25 cellular contexts compared by ENCODE assay signal in the genomic region with DNA sequence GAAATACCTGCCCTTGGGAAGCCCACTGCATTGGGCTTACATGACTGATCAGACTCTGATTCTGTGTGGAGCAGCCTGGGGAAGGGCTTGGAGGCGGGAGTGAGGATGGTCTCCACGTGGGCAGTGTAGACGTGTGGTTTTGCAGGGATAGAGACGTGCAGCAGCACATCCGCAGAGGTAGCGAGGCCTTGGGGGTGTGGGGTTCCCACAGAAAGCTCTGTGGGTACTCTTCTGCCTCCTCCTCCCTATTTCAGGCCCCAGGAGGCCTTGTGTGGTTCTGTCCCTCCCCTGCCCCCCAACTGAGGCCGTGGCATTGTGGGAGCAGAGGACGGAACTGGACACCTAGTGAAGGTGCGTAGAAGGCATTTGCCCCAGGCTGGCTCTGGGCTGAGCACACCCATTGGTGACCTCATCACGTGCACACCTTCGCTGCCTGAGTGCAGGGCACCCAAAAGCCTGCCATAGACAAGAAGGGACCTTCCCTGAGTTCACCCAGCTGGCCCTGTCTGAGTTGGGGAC. TPM values are rescaled to one million over a fixed set of nuclear protein-coding genes. Genes with fewer than 3 reads are reported as not detected.
DNase-seq lines count a peak whose midpoint lies in the region; ATAC-seq and TF ChIP-seq lines count a peak whose summit lies in the region.
"Had no signal": no experiment of that assay in that cellular context is flagged by ENCODE, and none has a peak within 500 bp of the region (broad histone marks: within the 10 kb centered on the region; RNA-seq: fewer than 3 reads in every experiment).

No MANE protein-coding gene starts in this region.

- H3K9me2 ChIP-seq in PC-9 (ENCODE audit: insufficient read depth) = no peaks in the 10 kb centered on the region

- BruUV-seq in PC-9 (replicated peaks; lab: Mats Ljungman, UMichigan) = no TSS peak

- H3K27ac ChIP-seq in PC-9 (no peak overlapping the region), sigmoid colon (no peak overlapping the region)
- H3K27ac ChIP-seq: C4-2B, esophagus muscularis mucosa, spleen had no signal

- no peak for TF ChIP-seq EP300 in sigmoid colon (IDR thresholded peaks at IDR 0.05)

- H3K36me3 ChIP-seq in PC-9 (ENCODE audit: low read depth) (no peaks in the 10 kb centered on the region), sigmoid colon (peaks cover 0 to 5% (median 0%) of the 10 kb centered on the region in 4 donors)
- H3K36me3 ChIP-seq: esophagus muscularis mucosa had no signal

- no peak overlapping the region for H2AFZ ChIP-seq in PC-9

- H4K20me1 ChIP-seq in PC-9 (ENCODE audit: insufficient read depth) = peaks cover 69% of the 10 kb centered on the region

- H3K4me1 Mint-ChIP-seq in activated CD8-positive, alpha-beta memory T cell treated with anti-CD3 and anti-CD28 coated beads, Interleukin-2, amount 10 ng/mL, durations not matched to agents 7 days and 5 days = peaks cover 60% of the 10 kb centered on the region
- peaks cover 14% of the 10 kb centered on the region for H3K4me1 Mint-ChIP-seq in endothelial cell (ENCODE audit: unreplicated experiment)
- peaks cover 82% of the 10 kb centered on the region for H3K4me1 Mint-ChIP-seq in stimulated activated memory B cell treated with anti-CD40 and anti-IgM and Interleukin-4, amounts not matched to agents 10 μg/mL and 1 μg/mL and 100 μg/mL, for 72 hours

- H3K9me3 Mint-ChIP-seq in activated CD8-positive, alpha-beta memory T cell treated with anti-CD3 and anti-CD28 coated beads, Interleukin-2, amount 10 ng/mL, durations not matched to agents 7 days and 5 days (ENCODE audit: low read depth) = no peaks in the 10 kb centered on the region
- H3K9me3 Mint-ChIP-seq in endothelial cell (ENCODE audit: unreplicated experiment) = no peaks in the 10 kb centered on the region
- no peaks in the 10 kb centered on the region for H3K9me3 Mint-ChIP-seq in stimulated activated memory B cell treated with anti-CD40 and anti-IgM and Interleukin-4, amounts not matched to agents 10 μg/mL and 1 μg/mL and 100 μg/mL, for 72 hours
- H3K9me3 Mint-ChIP-seq: activated B cell treated with CpG ODN at 0.5 μM for 24 hours; activated naive CD4-positive, alpha-beta T cell treated with anti-CD3 and anti-CD28 coated beads, Interleukin-2, amount 50 U/mL, for 24 hours; activated T-helper 1 cell treated with anti-CD3 and anti-CD28 coated beads, Interleukin-12 subunit alpha, Interleukin-12 subunit beta, Interleukin-2, Interleukin-4 antibody, amounts not matched to agents 30 ng/mL and 10 ng/mL and 1 ng/mL, durations not matched to agents 14 hours and 24 hours and 36 hours had no signal

- peak; percentile 20 for ATAC-seq in activated CD8-positive, alpha-beta memory T cell treated with anti-CD3 and anti-CD28 coated beads, Interleukin-2, amount 10 ng/mL, durations not matched to agents 7 days and 5 days
- no peak for ATAC-seq in stimulated activated memory B cell treated with anti-CD40 and anti-IgM and Interleukin-4, amounts not matched to agents 10 μg/mL and 1 μg/mL and 100 μg/mL, for 72 hours
- ATAC-seq: HCT116, SK-N-SH treated with all-trans-retinoic acid at 6 μM for 48 hours had no signal

- H3K4me1 ChIP-seq in PC-9 (replicated peaks; ENCODE audit: insufficient read depth) (peaks cover 42% of the 10 kb centered on the region), sigmoid colon (peaks cover 0 to 16% (median 9%) of the 10 kb centered on the region in 4 donors)

- H3K4me3 ChIP-seq in PC-9 (no peak overlapping the region), sigmoid colon (no peak overlapping the region)
- H3K4me3 ChIP-seq: esophagus muscularis mucosa, spleen had no signal

- no peak overlapping the region for H3K4me3 Mint-ChIP-seq in activated CD8-positive, alpha-beta memory T cell treated with anti-CD3 and anti-CD28 coated beads, Interleukin-2, amount 10 ng/mL, durations not matched to agents 7 days and 5 days
- H3K4me3 Mint-ChIP-seq in endothelial cell (ENCODE audit: unreplicated experiment) = no peak overlapping the region
- no peak overlapping the region for H3K4me3 Mint-ChIP-seq in stimulated activated memory B cell treated with anti-CD40 and anti-IgM and Interleukin-4, amounts not matched to agents 10 μg/mL and 1 μg/mL and 100 μg/mL, for 72 hours
- H3K4me3 Mint-ChIP-seq: activated B cell treated with CpG ODN at 0.5 μM for 24 hours; activated naive CD4-positive, alpha-beta T cell treated with anti-CD3 and anti-CD28 coated beads, Interleukin-2, amount 50 U/mL, for 24 hours; activated T-helper 1 cell treated with anti-CD3 and anti-CD28 coated beads, Interleukin-12 subunit alpha, Interleukin-12 subunit beta, Interleukin-2, Interleukin-4 antibody, amounts not matched to agents 30 ng/mL and 10 ng/mL and 1 ng/mL, durations not matched to agents 14 hours and 24 hours and 36 hours had no signal

- peak overlapping the region; percentile 72 for H3K27ac Mint-ChIP-seq in activated CD8-positive, alpha-beta memory T cell treated with anti-CD3 and anti-CD28 coated beads, Interleukin-2, amount 10 ng/mL, durations not matched to agents 7 days and 5 days
- H3K27ac Mint-ChIP-seq in endothelial cell (ENCODE audit: unreplicated experiment) = peak overlapping the region; percentile 76
- peak overlapping the region; percentile 31 for H3K27ac Mint-ChIP-seq in stimulated activated memory B cell treated with anti-CD40 and anti-IgM and Interleukin-4, amounts not matched to agents 10 μg/mL and 1 μg/mL and 100 μg/mL, for 72 hours
- H3K27ac Mint-ChIP-seq: activated B cell treated with CpG ODN at 0.5 μM for 24 hours; activated naive CD4-positive, alpha-beta T cell treated with anti-CD3 and anti-CD28 coated beads, Interleukin-2, amount 50 U/mL, for 24 hours; activated T-helper 1 cell treated with anti-CD3 and anti-CD28 coated beads, Interleukin-12 subunit alpha, Interleukin-12 subunit beta, Interleukin-2, Interleukin-4 antibody, amounts not matched to agents 30 ng/mL and 10 ng/mL and 1 ng/mL, durations not matched to agents 14 hours and 24 hours and 36 hours had no signal

- WGBS in sigmoid colon, 2 donors = 73 to 77% methylated on average over 11 of the region's 11 CpGs

- TF ChIP-seq CTCF in PC-9 (conservative IDR thresholded peaks at IDR 0.05) (no peak), endothelial cell (IDR thresholded peaks at IDR 0.05; ENCODE audit: unreplicated experiment) (no peak), sigmoid colon (IDR thresholded peaks at IDR 0.05) (no peak)

- peaks cover 4% of the 10 kb centered on the region for H3K36me3 Mint-ChIP-seq in activated CD8-positive, alpha-beta memory T cell treated with anti-CD3 and anti-CD28 coated beads, Interleukin-2, amount 10 ng/mL, durations not matched to agents 7 days and 5 days
- H3K36me3 Mint-ChIP-seq in endothelial cell (ENCODE audit: low read depth, unreplicated experiment) = peaks cover 13% of the 10 kb centered on the region
- no peaks in the 10 kb centered on the region for H3K36me3 Mint-ChIP-seq in stimulated activated memory B cell treated with anti-CD40 and anti-IgM and Interleukin-4, amounts not matched to agents 10 μg/mL and 1 μg/mL and 100 μg/mL, for 72 hours
- H3K36me3 Mint-ChIP-seq: activated naive CD4-positive, alpha-beta T cell treated with anti-CD3 and anti-CD28 coated beads, Interleukin-2, amount 50 U/mL, for 24 hours had no signal

- CTCF ChIA-PET in activated CD8-positive, alpha-beta memory T cell treated with anti-CD3 and anti-CD28 coated beads, Interleukin-2, amount 10 ng/mL, durations not matched to agents 7 days and 5 days (lab: Charles Lee) = interaction anchor here (2.2 kb wide), 1 partner anchor 133 kb away, joined by 6 read pairs; no protein-coding TSS in a partner anchor
- CTCF ChIA-PET in PC-9 (lab: Charles Lee) = no interaction called here

- H3F3A ChIP-seq in PC-9 (ENCODE audit: insufficient read depth, low read depth) = peaks cover 33% of the 10 kb centered on the region

- H3K9me3 ChIP-seq in PC-9 (ENCODE audit: insufficient read depth, low read depth) (no peaks in the 10 kb centered on the region), sigmoid colon (no peaks in the 10 kb centered on the region)
- H3K9me3 ChIP-seq: esophagus muscularis mucosa, spleen had no signal

- POLR2A ChIA-PET in PC-9 (lab: Charles Lee; ENCODE audit: unreplicated experiment) = no interaction called here

- H3K27me3 Mint-ChIP-seq in activated CD8-positive, alpha-beta memory T cell treated with anti-CD3 and anti-CD28 coated beads, Interleukin-2, amount 10 ng/mL, durations not matched to agents 7 days and 5 days = no peaks in the 10 kb centered on the region
- H3K27me3 Mint-ChIP-seq in endothelial cell (ENCODE audit: unreplicated experiment) = peaks cover 6% of the 10 kb centered on the region
- H3K27me3 Mint-ChIP-seq in stimulated activated memory B cell treated with anti-CD40 and anti-IgM and Interleukin-4, amounts not matched to agents 10 μg/mL and 1 μg/mL and 100 μg/mL, for 72 hours = no peaks in the 10 kb centered on the region
- H3K27me3 Mint-ChIP-seq: activated B cell treated with CpG ODN at 0.5 μM for 24 hours; activated naive CD4-positive, alpha-beta T cell treated with anti-CD3 and anti-CD28 coated beads, Interleukin-2, amount 50 U/mL, for 24 hours had no signal

- H3K4me2 ChIP-seq in PC-9 = 0 out of 2 replicates have a peak overlapping the region, but pooled peaks have one; percentile 15

- H3K79me2 ChIP-seq in PC-9 (ENCODE audit: low read depth) = peaks cover 78% of the 10 kb centered on the region

- intact Hi-C loops in PC-9 (cut with micrococcal nuclease; ENCODE audit: unreplicated experiment) = loop anchor here (5.0 kb wide), 1 partner anchor 45 kb away; a partner anchor contains a TSS
- intact Hi-C loops in sigmoid colon (cut with DNase I) = no loop called here

- H3K27me3 ChIP-seq in PC-9 (ENCODE audit: insufficient read depth, low read depth) (no peaks in the 10 kb centered on the region), sigmoid colon (no peaks in the 10 kb centered on the region)
- H3K27me3 ChIP-seq: esophagus muscularis mucosa, spleen had no signal

- peak; percentile 48 for DNase-seq in activated CD8-positive, alpha-beta memory T cell treated with anti-CD3 and anti-CD28 coated beads, Interleukin-2, amount 10 ng/mL, durations not matched to agents 7 days and 5 days
- no peak for DNase-seq in activated CD8-positive, alpha-beta memory T cell treated with anti-CD3 and anti-CD28 coated beads, Interleukin-2, amount 50 U/mL, for 48 hours
- DNase-seq in PC-9 (peak in 1 of 2 experiments; percentile 37), endothelial cell (ENCODE audit: low spot score) (no peak), sigmoid colon (no peak), Ammon's horn (ENCODE audit: low spot score) (no peak), GM19240 (ENCODE audit: insufficient read length, low spot score) (no peak)
- DNase-seq: activated B cell treated with CpG ODN at 0.5 μM for 24 hours; DMS 273 treated with DMSO at 0.1 percent for 48 hours; hypothalamus; KBM-7; NCI-H1694 treated with DMSO at 0.1 percent for 48 hours; NCI-H2171 treated with DMSO at 0.1 percent for 48 hours; NCI-H524 treated with DMSO at 0.1 percent for 48 hours; occipital lobe; spleen; stimulated activated CD4-positive, alpha-beta T cell treated with anti-CD3 and anti-CD28 coated beads, Interleukin-4, amount 100 ng/mL, for 24 hours; T-helper 9 cell had no signal

- no peak for TF ChIP-seq POLR2A in sigmoid colon (IDR thresholded peaks at IDR 0.05)

RNA-seq across cellular contexts. Expression of a gene that starts 28.9 kb away (rescaled TPM):
- 10 to 100 TPM; 18.7 to 30.0 TPM for total RNA-seq in activated CD8-positive, alpha-beta memory T cell treated with anti-CD3 and anti-CD28 coated beads, Interleukin-2, amount 10 ng/mL, durations not matched to agents 7 days and 5 days
- total RNA-seq in PC-9 (2021) = 41.1 and 49.5 TPM in 2 replicates
- 34.7 TPM for total RNA-seq in endothelial cell (ENCODE audit: unreplicated experiment)
- total RNA-seq in sigmoid colon = 10 to 100 TPM; 17.8 to 23.2 (median 19.9) TPM
- 10 to 100 TPM; 21.6 to 32.5 (median 22.4) TPM for polyA plus RNA-seq in sigmoid colon

RNA-seq across cellular contexts. Expression of a gene that starts 38.9 kb away (rescaled TPM):
- total RNA-seq in activated CD8-positive, alpha-beta memory T cell treated with anti-CD3 and anti-CD28 coated beads, Interleukin-2, amount 10 ng/mL, durations not matched to agents 7 days and 5 days = under 1 TPM; 0.14 to 0.18 TPM
- total RNA-seq in PC-9 (2021) = 0.37 and 0.75 TPM in 2 replicates
- total RNA-seq in endothelial cell (ENCODE audit: unreplicated experiment) = 0.67 TPM
- total RNA-seq in sigmoid colon = under 1 TPM in 1 of 4 donors, not detected in 3; 0.83 TPM
- under 1 TPM in 1 of 3 donors, not detected in 2; 0.12 TPM for polyA plus RNA-seq in sigmoid colon

RNA-seq across cellular contexts. Expression of a gene that starts 42.8 kb away (rescaled TPM):
- total RNA-seq in activated CD8-positive, alpha-beta memory T cell treated with anti-CD3 and anti-CD28 coated beads, Interleukin-2, amount 10 ng/mL, durations not matched to agents 7 days and 5 days = 10 to 100 TPM; 26.2 to 34.4 TPM
- 29.6 and 30.6 TPM in 2 replicates for total RNA-seq in PC-9 (2021)
- 30.8 TPM for total RNA-seq in endothelial cell (ENCODE audit: unreplicated experiment)
- total RNA-seq in sigmoid colon = 10 to 100 TPM; 10.3 to 18.2 (median 16.2) TPM
- polyA plus RNA-seq in sigmoid colon = 10 to 100 TPM; 27.0 to 31.2 (median 30.6) TPM

RNA-seq across cellular contexts. Expression of a gene that starts 45.6 kb away (rescaled TPM):
- 1 to 10 TPM; 5.3 to 9.5 TPM for total RNA-seq in activated CD8-positive, alpha-beta memory T cell treated with anti-CD3 and anti-CD28 coated beads, Interleukin-2, amount 10 ng/mL, durations not matched to agents 7 days and 5 days
- total RNA-seq in PC-9 (2021) = 3.1 and 3.7 TPM in 2 replicates
- total RNA-seq in endothelial cell (ENCODE audit: unreplicated experiment) = 0.54 TPM
- total RNA-seq in sigmoid colon = 1 to 10 TPM in 1 of 4 donors, under 1 TPM in 1, not detected in 2; 0.41 to 1.2 TPM
- 1 to 10 TPM; 2.8 to 5.4 (median 3.0) TPM for polyA plus RNA-seq in sigmoid colon
- total RNA-seq: occipital lobe had no signal

RNA-seq across cellular contexts. Expression of a gene that starts 56.2 kb away (rescaled TPM):
- total RNA-seq in activated CD8-positive, alpha-beta memory T cell treated with anti-CD3 and anti-CD28 coated beads, Interleukin-2, amount 10 ng/mL, durations not matched to agents 7 days and 5 days = 10 to 100 TPM; 50.3 to 50.6 TPM
- total RNA-seq in PC-9 (2021) = 61.6 and 104 TPM in 2 replicates
- 86.2 TPM for total RNA-seq in endothelial cell (ENCODE audit: unreplicated experiment)
- total RNA-seq in sigmoid colon = 10 to 100 TPM; 15.1 to 36.4 (median 27.2) TPM
- 10 to 100 TPM; 50.3 to 67.5 (median 66.1) TPM for polyA plus RNA-seq in sigmoid colon
